Comparison of ENCODE assay signal across 8 cellular contexts in the genomic region with DNA sequence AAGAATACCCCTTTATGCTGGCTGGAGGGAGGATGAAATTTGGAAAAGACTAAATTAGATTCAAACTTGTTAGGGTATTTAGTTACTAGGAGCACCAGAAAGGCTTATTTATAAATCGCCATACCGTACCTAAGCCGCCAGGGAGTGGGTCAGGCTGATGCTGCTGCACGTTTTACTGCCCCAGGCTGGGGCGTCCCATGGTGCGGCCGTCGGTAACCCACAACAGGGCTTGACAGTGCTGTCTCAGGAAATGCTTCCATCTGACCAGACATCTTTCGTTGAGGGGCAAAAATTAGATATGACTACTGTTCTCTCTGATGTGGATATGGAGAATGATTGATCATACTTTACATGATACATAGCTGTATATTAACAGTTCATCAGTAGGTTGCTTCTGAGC.
"Had no signal": no experiment of that assay in that cellular context is flagged by ENCODE, and none has a peak within 500 bp of the region (broad histone marks: within the 10 kb centered on the region; RNA-seq: fewer than 3 reads in every experiment).

No MANE protein-coding gene starts in this region.

- ATAC-seq: HCT116, K562 had no signal

- H3K9me3 ChIP-seq: HAP-1 had no signal

- H3K4me1 ChIP-seq: HAP-1 had no signal

- DNase-seq: GOT3, H7, HFFc6, IMR-90, KG1 had no signal

- H3K4me3 ChIP-seq: HAP-1, K562 had no signal
